12 cellular contexts compared by ENCODE assay signal in the genomic region with DNA sequence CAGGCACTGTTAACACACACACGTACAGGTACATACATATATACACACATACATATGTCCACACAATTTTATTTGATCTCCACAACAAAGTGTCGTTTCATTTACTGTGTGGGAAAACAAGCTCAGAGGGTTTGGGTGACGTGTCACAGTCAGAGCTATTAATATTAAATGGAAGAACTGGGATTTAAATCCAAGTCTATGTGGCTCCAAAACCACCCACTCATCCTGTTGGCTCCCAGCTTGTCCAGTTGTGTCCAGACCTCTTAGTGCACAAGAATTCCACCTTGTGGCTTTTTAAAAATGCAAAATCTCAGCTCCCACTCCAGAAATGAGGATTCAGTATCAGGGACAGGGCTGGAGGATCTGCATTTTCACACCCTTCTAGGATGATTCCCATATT. TPM values are rescaled to one million over a fixed set of nuclear protein-coding genes. Genes with fewer than 3 reads are reported as not detected.
DNase-seq lines count a peak whose midpoint lies in the region; ATAC-seq and TF ChIP-seq lines count a peak whose summit lies in the region.
"Had no signal": no experiment of that assay in that cellular context is flagged by ENCODE, and none has a peak within 500 bp of the region (broad histone marks: within the 10 kb centered on the region; RNA-seq: fewer than 3 reads in every experiment).

No MANE protein-coding gene starts in this region.

- H3K4me3 Mint-ChIP-seq in Caco-2 (ENCODE audit: unreplicated experiment), result peak overlapping the region; percentile 98
- peak overlapping the region; percentile 84 to 89 for H3K4me3 Mint-ChIP-seq in effector memory CD8-positive, alpha-beta T cell
- peak overlapping the region; percentile 93 for H3K4me3 Mint-ChIP-seq in neural progenitor cell

- no peaks in the 10 kb centered on the region for H4K20me1 ChIP-seq in neural progenitor cell (ENCODE audit: low read depth)

- H3K4me1 Mint-ChIP-seq in Caco-2 (ENCODE audit: low read depth, unreplicated experiment), result no peaks in the 10 kb centered on the region
- peaks cover 10 to 18% of the 10 kb centered on the region in 2 donors for H3K4me1 Mint-ChIP-seq in effector memory CD8-positive, alpha-beta T cell (ENCODE audit: low read depth in 2 of 2)
- peaks cover 12% of the 10 kb centered on the region for H3K4me1 Mint-ChIP-seq in neural progenitor cell

- DNase-seq in Caco-2 (no peak), MG63 (no peak), neural progenitor cell (ENCODE audit: low spot score) (no peak), NK-92 (lab: John Stamatoyannopoulos, UW; ENCODE audit: unreplicated experiment) (no peak), medulla oblongata (ENCODE audit: extremely low spot score) (no peak)
- DNase-seq in effector memory CD8-positive, alpha-beta T cell, result no peak
- DNase-seq: activated gamma-delta T cell, erythroblast, NCI-H1048, NCI-H774, substantia nigra had no signal

- no peak overlapping the region for H2AFZ ChIP-seq in neural progenitor cell (replicated peaks)

- H3K27ac ChIP-seq in neural progenitor cell, result no peak overlapping the region

- H3K4me3 ChIP-seq in Caco-2 (ENCODE audit: low read depth, low read length) (no peak overlapping the region), MG63 (peak overlapping the region; percentile 89), neural progenitor cell (no peak overlapping the region)

- intact Hi-C loops in Caco-2 (cut with micrococcal nuclease; ENCODE audit: unreplicated experiment), result no loop called here

- POLR2A ChIA-PET in Caco-2 (lab: Charles Lee), result no interaction called here

- H3K9me3 ChIP-seq in Caco-2, result no peaks in the 10 kb centered on the region
- H3K9me3 ChIP-seq in MG63, result no peaks in the 10 kb centered on the region
- H3K9me3 ChIP-seq in neural progenitor cell (ENCODE audit: low read depth), result peaks cover 2% of the 10 kb centered on the region

- H3K36me3 Mint-ChIP-seq in Caco-2 (ENCODE audit: insufficient read depth, unreplicated experiment) (peaks cover 6% of the 10 kb centered on the region), neural progenitor cell (peaks cover 5% of the 10 kb centered on the region)
- no peaks in the 10 kb centered on the region for H3K36me3 Mint-ChIP-seq in effector memory CD8-positive, alpha-beta T cell (ENCODE audit: insufficient read depth)

- H3K9me3 Mint-ChIP-seq in Caco-2 (ENCODE audit: unreplicated experiment) (no peaks in the 10 kb centered on the region), neural progenitor cell (peaks cover 26% of the 10 kb centered on the region)
- H3K9me3 Mint-ChIP-seq in effector memory CD8-positive, alpha-beta T cell, result no peaks in the 10 kb centered on the region

- H3F3A ChIP-seq in neural progenitor cell (ENCODE audit: low read depth), result no peaks in the 10 kb centered on the region

- CTCF ChIA-PET in Caco-2 (lab: Charles Lee), result no interaction called here

- H3K27me3 Mint-ChIP-seq in Caco-2 (ENCODE audit: insufficient read depth, unreplicated experiment), result no peaks in the 10 kb centered on the region
- peaks cover 0 to 6% of the 10 kb centered on the region in 2 donors for H3K27me3 Mint-ChIP-seq in effector memory CD8-positive, alpha-beta T cell
- peaks cover 4% of the 10 kb centered on the region for H3K27me3 Mint-ChIP-seq in neural progenitor cell (ENCODE audit: insufficient read depth, low read depth)

- TF ChIP-seq CTCF in Caco-2 (IDR thresholded peaks at IDR 0.05; ENCODE audit: insufficient read depth in 1 of 2, low read depth in 1 of 2, low read length in 1 of 2, severe bottlenecking in 1 of 2, unreplicated experiment in 1 of 2) (no peak), neural progenitor cell (IDR thresholded peaks at IDR 0.05) (no peak)

- H3K4me1 ChIP-seq in Caco-2 (no peaks in the 10 kb centered on the region), neural progenitor cell (no peaks in the 10 kb centered on the region)

- H3K4me2 ChIP-seq in neural progenitor cell, result no peak overlapping the region

- BruUV-seq in Caco-2 (replicated peaks; lab: Mats Ljungman, UMichigan), result no TSS peak

- no peak for ATAC-seq in effector memory CD8-positive, alpha-beta T cell (replicated peaks)
- ATAC-seq in GM19463 (IDR thresholded peaks at IDR 0.05; ENCODE audit: unreplicated experiment), result no peak

- H3K27ac Mint-ChIP-seq in Caco-2 (ENCODE audit: unreplicated experiment) (no peak overlapping the region), neural progenitor cell (no peak overlapping the region)
- no peak overlapping the region for H3K27ac Mint-ChIP-seq in effector memory CD8-positive, alpha-beta T cell

- H3K27me3 ChIP-seq in Caco-2 (replicated peaks; ENCODE audit: control insufficient read depth, insufficient read depth, low read length), result no peaks in the 10 kb centered on the region
- no peaks in the 10 kb centered on the region for H3K27me3 ChIP-seq in MG63
- H3K27me3 ChIP-seq in neural progenitor cell, result peaks cover 20% of the 10 kb centered on the region

- H3K36me3 ChIP-seq in Caco-2 (ENCODE audit: control insufficient read depth, insufficient read depth, low read length) (no peaks in the 10 kb centered on the region), MG63 (no peaks in the 10 kb centered on the region), neural progenitor cell (no peaks in the 10 kb centered on the region)

- H3K79me2 ChIP-seq in neural progenitor cell (ENCODE audit: low read depth), result no peaks in the 10 kb centered on the region

- no peak overlapping the region for H3K9ac ChIP-seq in neural progenitor cell

RNA-seq across cellular contexts. Expression of a gene that starts 52.3 kb away (rescaled TPM):
- 5.3 and 5.9 TPM in 2 replicates for total RNA-seq in Caco-2 (2022)
- total RNA-seq in MG63 (2014; rRNA removed; shearing (Covaris generic); ENCODE audit: low replicate concordance), result 2.4 and 3.6 TPM in 2 replicates
- 14.4 and 15.9 TPM in 2 replicates for total RNA-seq in neural progenitor cell (ENCODE audit: low replicate concordance)
